In genomic region chr12:8680533-8680932, GRCh38 we compare ENCODE assay signal across 17 cellular contexts. TPM values are rescaled to one million over a fixed set of nuclear protein-coding genes. Genes with fewer than 3 reads are reported as not detected.
DNase-seq lines count a peak whose midpoint lies in the region; ATAC-seq and TF ChIP-seq lines count a peak whose summit lies in the region.
"Had no signal": no experiment of that assay in that cellular context is flagged by ENCODE, and none has a peak within 500 bp of the region (broad histone marks: within the 10 kb centered on the region; RNA-seq: fewer than 3 reads in every experiment).

No MANE protein-coding gene starts in this region.

- H3K4me1 ChIP-seq in left ventricle myocardium inferior (peaks cover 15% of the 10 kb centered on the region), foreskin keratinocyte (peaks cover 30% of the 10 kb centered on the region)
- H3K4me1 ChIP-seq: adrenal gland had no signal

- peak overlapping the region; percentile 23 for H3K4me3 Mint-ChIP-seq in type B pancreatic cell
- H3K4me3 Mint-ChIP-seq: activated CD4-positive, alpha-beta memory T cell treated with anti-CD3 and anti-CD28 coated beads, Interleukin-2, amount 10 ng/mL, durations not matched to agents 7 days and 5 days; natural killer cell had no signal

- DNase-seq in left ventricle myocardium inferior (no peak), Right ventricle myocardium inferior (ENCODE audit: missing footprints) (no peak), foreskin keratinocyte (no peak), type B pancreatic cell (ENCODE audit: extremely low spot score, unreplicated experiment) (no peak)
- DNase-seq: activated CD4-positive, alpha-beta memory T cell treated with anti-CD3 and anti-CD28 coated beads, Interleukin-2, amount 10 ng/mL, durations not matched to agents 7 days and 5 days; adrenal gland; cortex of kidney; natural killer cell; NCI-H1092; NCI-H2227 treated with DMSO at 0.1 percent for 48 hours; stimulated activated CD4-positive, alpha-beta T cell treated with anti-CD3 and anti-CD28 coated beads, Interleukin-1b, Interleukin-23, amount 100 ng/mL, for 48 hours had no signal

- peaks cover 10% of the 10 kb centered on the region for H3K36me3 Mint-ChIP-seq in type B pancreatic cell
- H3K36me3 Mint-ChIP-seq: natural killer cell had no signal

- H3K9me3 ChIP-seq in left ventricle myocardium inferior (replicated peaks): peaks cover 5% of the 10 kb centered on the region
- H3K9me3 ChIP-seq: adrenal gland, esophagus muscularis mucosa had no signal

- H3K4me3 ChIP-seq in left ventricle myocardium inferior: no peak overlapping the region
- H3K4me3 ChIP-seq: adrenal gland, esophagus muscularis mucosa, SK-N-MC had no signal

- no peaks in the 10 kb centered on the region for H3K27me3 Mint-ChIP-seq in type B pancreatic cell

- TF ChIP-seq CTCF in left ventricle myocardium inferior (IDR thresholded peaks at IDR 0.05; ENCODE audit: borderline replicate concordance) (peak; percentile 23), foreskin keratinocyte (conservative IDR thresholded peaks at IDR 0.05) (peak; percentile 17), type B pancreatic cell (conservative IDR thresholded peaks at IDR 0.05) (no peak)

- ATAC-seq in Right ventricle myocardium inferior (no peak), SK-N-SH treated with all-trans-retinoic acid at 6 μM for 48 hours (peak; percentile 42; the same call in 2 of the 3 replicates), foreskin keratinocyte (no peak), GM21526 (IDR thresholded peaks at IDR 0.05; ENCODE audit: low FRiP score, unreplicated experiment) (no peak), GM18517 (IDR thresholded peaks at IDR 0.05; ENCODE audit: unreplicated experiment) (no peak), HG03457 (IDR thresholded peaks at IDR 0.05; ENCODE audit: unreplicated experiment) (no peak)
- ATAC-seq: natural killer cell had no signal

- intact Hi-C loops in left ventricle myocardium inferior (cut with micrococcal nuclease) (loop anchor here (10.0 kb wide), 1 partner anchor 364 kb away; no protein-coding TSS in a partner anchor), Right ventricle myocardium inferior (cut with DNase I) (loop anchor here (2.0 to 5.0 kb wide), 5 partner anchors 97 to 357 kb away; partner anchors contain the start of gene A2ML1)

- H3K36me3 ChIP-seq in left ventricle myocardium inferior: no peaks in the 10 kb centered on the region
- H3K36me3 ChIP-seq: adrenal gland, esophagus muscularis mucosa had no signal

- H3K27ac Mint-ChIP-seq in type B pancreatic cell: peak overlapping the region; percentile 97
- H3K27ac Mint-ChIP-seq: activated CD4-positive, alpha-beta memory T cell treated with anti-CD3 and anti-CD28 coated beads, Interleukin-2, amount 10 ng/mL, durations not matched to agents 7 days and 5 days; natural killer cell had no signal

- H3K27ac ChIP-seq in left ventricle myocardium inferior (replicated peaks) (peak overlapping the region; percentile 81), foreskin keratinocyte (peak overlapping the region; percentile 82)
- H3K27ac ChIP-seq: adrenal gland, esophagus muscularis mucosa had no signal

- H3K4me1 Mint-ChIP-seq in type B pancreatic cell (ENCODE audit: unreplicated experiment): peaks cover 7% of the 10 kb centered on the region
- H3K4me1 Mint-ChIP-seq: activated CD4-positive, alpha-beta memory T cell treated with anti-CD3 and anti-CD28 coated beads, Interleukin-2, amount 10 ng/mL, durations not matched to agents 7 days and 5 days had no signal

- H3K9me3 Mint-ChIP-seq in type B pancreatic cell: peaks cover 11% of the 10 kb centered on the region
- H3K9me3 Mint-ChIP-seq: activated CD4-positive, alpha-beta memory T cell treated with anti-CD3 and anti-CD28 coated beads, Interleukin-2, amount 10 ng/mL, durations not matched to agents 7 days and 5 days; natural killer cell had no signal

- H3K27me3 ChIP-seq in left ventricle myocardium inferior (ENCODE audit: low read depth) (no peaks in the 10 kb centered on the region), foreskin keratinocyte (no peaks in the 10 kb centered on the region)
- H3K27me3 ChIP-seq: adrenal gland, esophagus muscularis mucosa had no signal

TF ChIP-seq in SK-N-SH treated with all-trans-retinoic acid at 6 μM for 48 hours, 23 proteins besides CTCF, POLR2A, EP300 and RAD21:
- TF ChIP-seq BACH2 (CRISPR knock-in tag; IDR thresholded peaks at IDR 0.05; ENCODE audit: borderline replicate concordance): no peak
- TF ChIP-seq ISL1 (CRISPR knock-in tag; IDR thresholded peaks at IDR 0.05): no peak
- TF ChIP-seq PPARA (CRISPR knock-in tag; IDR thresholded peaks at IDR 0.05; ENCODE audit: borderline replicate concordance): no peak
- TF ChIP-seq OSR1 (CRISPR knock-in tag; IDR thresholded peaks at IDR 0.05): no peak
TF ChIP-seq in SK-N-SH treated with all-trans-retinoic acid at 6 μM for 48 hours: peak in this region for 0.

RNA-seq across cellular contexts. Expression of gene RIMKLB, which starts 17.3 kb away (rescaled TPM):
- 14.0 TPM for total RNA-seq in left ventricle myocardium inferior
- total RNA-seq in Right ventricle myocardium inferior: 12.5 TPM
- 35.5 and 39.8 TPM in 2 replicates for total RNA-seq in foreskin keratinocyte
- polyA plus RNA-seq in foreskin keratinocyte: 12.5 and 15.6 TPM in 2 replicates
- 59.8 and 65.2 TPM in 2 replicates for total RNA-seq in type B pancreatic cell (ENCODE audit: low replicate concordance)

RNA-seq across cellular contexts. Expression of gene MFAP5, which starts 17.9 kb away (rescaled TPM):
- total RNA-seq in left ventricle myocardium inferior (55.8 TPM), Right ventricle myocardium inferior (56.0 TPM), foreskin keratinocyte (158 and 191 TPM in 2 replicates), type B pancreatic cell (ENCODE audit: low replicate concordance) (1.4 and 11.5 TPM in 2 replicates)
- 233 and 246 TPM in 2 replicates for polyA plus RNA-seq in foreskin keratinocyte
- total RNA-seq: activated CD4-positive, alpha-beta memory T cell treated with anti-CD3 and anti-CD28 coated beads, Interleukin-2, amount 10 ng/mL, durations not matched to agents 7 days and 5 days; natural killer cell had no signal
